1 cellular context compared by ENCODE assay signal in the genomic region with DNA sequence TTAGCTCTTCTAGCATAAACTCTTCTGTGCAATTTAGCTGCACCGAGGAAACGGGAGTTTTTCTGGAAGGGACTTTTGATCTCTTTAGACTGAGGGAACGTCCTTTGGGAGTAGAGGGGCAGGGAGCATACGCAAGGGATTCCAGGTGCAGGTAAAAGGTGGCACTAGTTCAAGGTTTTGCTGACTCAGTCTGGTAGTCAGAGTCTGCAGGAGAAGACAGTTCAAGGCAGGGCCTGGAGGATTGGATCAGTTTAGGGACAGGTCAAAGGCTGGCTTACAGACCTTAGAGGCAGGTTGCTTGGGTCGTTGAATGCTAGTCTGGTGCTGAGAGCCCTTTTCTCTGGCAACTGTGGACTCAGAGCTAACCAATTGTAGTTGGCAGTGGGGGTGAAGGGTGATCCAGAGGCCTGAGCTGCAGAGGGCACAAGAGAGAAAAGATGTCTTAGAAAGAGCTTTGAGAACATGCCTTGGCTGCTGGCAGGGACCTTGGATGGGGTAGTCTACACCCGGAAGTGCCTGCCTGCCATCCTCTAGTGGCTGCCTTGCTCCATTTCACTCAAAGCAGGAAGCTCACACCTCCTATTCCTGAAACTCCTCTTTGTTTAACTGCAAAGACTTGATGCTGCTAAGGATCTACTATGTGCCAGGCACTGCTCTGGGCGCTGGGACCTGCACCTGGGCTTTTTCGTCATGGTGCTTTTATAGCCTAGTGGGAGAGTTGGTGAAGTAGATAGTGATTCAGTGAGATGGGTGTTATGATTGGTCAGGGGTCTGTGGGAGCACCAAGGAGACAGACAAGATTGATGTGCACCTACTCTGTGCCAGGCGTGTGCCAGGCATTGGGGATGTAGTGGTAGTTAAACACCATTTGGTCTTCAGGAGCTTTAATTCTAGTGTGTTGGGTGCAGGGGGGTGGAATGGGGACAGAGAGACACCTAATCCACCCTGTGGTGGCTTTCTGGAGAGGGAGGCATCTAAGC.
TF ChIP-seq lines count a peak whose summit lies in the region.

No MANE protein-coding gene starts in this region.

TF ChIP-seq in A549, 52 proteins besides CTCF, POLR2A, EP300 and RAD21:
- TF ChIP-seq ZSCAN20 (CRISPR knock-in tag; IDR thresholded peaks at IDR 0.05) (no peak), FOSB (CRISPR knock-in tag; IDR thresholded peaks at IDR 0.05) (no peak), MAFK (IDR thresholded peaks at IDR 0.05; ENCODE audit: partially characterized antibody) (peak; percentile 38), HES2 (IDR thresholded peaks at IDR 0.05) (no peak), NFE2L2 (conservative IDR thresholded peaks at IDR 0.05; ENCODE audit: low read length) (no peak)
